26 cellular contexts compared by ENCODE assay signal in genomic region chr20:22768779-22769178, GRCh38.
DNase-seq lines count a peak whose midpoint lies in the region; ATAC-seq and TF ChIP-seq lines count a peak whose summit lies in the region.
"Had no signal": no experiment of that assay in that cellular context is flagged by ENCODE, and none has a peak within 500 bp of the region (broad histone marks: within the 10 kb centered on the region; RNA-seq: fewer than 3 reads in every experiment).

No MANE protein-coding gene starts in this region.

- H3K27ac Mint-ChIP-seq in H9 (peak overlapping the region in 2 of 3 experiments; percentile 27 to 56; a peak in 2 of 7 replicates), MCF 10A (ENCODE audit: low read depth, unreplicated experiment) (peak overlapping the region; percentile 20)
- H3K27ac Mint-ChIP-seq: CD4-positive, CD25-positive, alpha-beta regulatory T cell; effector memory CD8-positive, alpha-beta T cell; HFFc6; T-cell had no signal

- no peak for ATAC-seq in upper lobe of left lung (ENCODE audit: low FRiP score in 2 of 2)
- no peak for ATAC-seq in HG03159 (IDR thresholded peaks at IDR 0.05; ENCODE audit: unreplicated experiment)
- ATAC-seq: activated T-cell treated with anti-CD3 and anti-CD28 coated beads, Interleukin-2, amount 50 U/mL, for 4 hours; effector memory CD8-positive, alpha-beta T cell; left lobe of liver; psoas muscle; T-cell had no signal

- H3K9me3 ChIP-seq in H9 (ENCODE audit: control insufficient read depth, low read depth, low read length) = no peaks in the 10 kb centered on the region
- H3K9me3 ChIP-seq in hepatocyte (ENCODE audit: low read depth) = no peaks in the 10 kb centered on the region
- H3K9me3 ChIP-seq in upper lobe of left lung = no peaks in the 10 kb centered on the region
- H3K9me3 ChIP-seq: psoas muscle, uterus had no signal

- H3K9ac ChIP-seq in H9 (ENCODE audit: extremely low read depth, insufficient read length, low read length) = no peak overlapping the region

- no peak overlapping the region for H2BK120ac ChIP-seq in H9 (ENCODE audit: low read depth, low read length, poor library complexity, severe bottlenecking)

- no peak overlapping the region for H2BK5ac ChIP-seq in H9 (ENCODE audit: insufficient read length, low read length)

- peaks cover 3 to 5% of the 10 kb centered on the region in 2 experiments; a peak in 3 of 4 replicates for H3K4me1 Mint-ChIP-seq in H9
- peaks cover 40% of the 10 kb centered on the region for H3K4me1 Mint-ChIP-seq in MCF 10A (ENCODE audit: insufficient read depth, unreplicated experiment)
- H3K4me1 Mint-ChIP-seq: CD4-positive, CD25-positive, alpha-beta regulatory T cell; central memory CD8-positive, alpha-beta T cell; T-cell had no signal

- no peak overlapping the region for H3K14ac ChIP-seq in H9 (ENCODE audit: insufficient read depth, low read length)

- H3K9me2 ChIP-seq in hepatocyte (replicated peaks; ENCODE audit: insufficient read depth) = no peaks in the 10 kb centered on the region

- DNase-seq in H9 (no peak), MCF 10A (ENCODE audit: unreplicated experiment) (no peak), hepatocyte (ENCODE audit: low spot score) (no peak), renal cortical epithelial cell (ENCODE audit: low read depth) (peak; percentile 13), erythroblast (lab: John Stamatoyannopoulos, UW) (no peak), upper lobe of left lung (no peak), NK-92 (lab: John Stamatoyannopoulos, UW; ENCODE audit: unreplicated experiment) (no peak)
- DNase-seq: activated naive CD4-positive, alpha-beta T cell treated with Interleukin-2 at 50 U/mL for 16 hours; activated T-cell treated with anti-CD3 and anti-CD28 coated beads, Interleukin-2, amount 50 U/mL, for 4 hours; CD4-positive, CD25-positive, alpha-beta regulatory T cell; DMS 273 treated with DMSO at 0.1 percent for 48 hours; effector memory CD8-positive, alpha-beta T cell; GDM1; HFFc6; NCI-H1092 treated with DMSO at 0.1 percent for 48 hours; NCI-H1930; NCI-H226; NCI-H774; psoas muscle; stimulated activated CD4-positive, alpha-beta T cell treated with anti-CD3 and anti-CD28 coated beads, Interleukin-1b, Interleukin-23, amount 100 ng/mL, for 48 hours; T-cell; uterus had no signal

- H3K27ac ChIP-seq in H9 (ENCODE audit: insufficient read length, low read depth, low read length) (no peak overlapping the region), hepatocyte (peak overlapping the region; percentile 24), upper lobe of left lung (no peak overlapping the region)
- H3K27ac ChIP-seq: psoas muscle, uterus had no signal

- TF ChIP-seq CTCF in H9 (conservative IDR thresholded peaks at IDR 0.05) = no peak
- TF ChIP-seq CTCF in MCF 10A (IDR thresholded peaks at IDR 0.05; ENCODE audit: unreplicated experiment) = no peak
- no peak for TF ChIP-seq CTCF in hepatocyte (IDR thresholded peaks at IDR 0.05; ENCODE audit: poor library complexity)
- no peak for TF ChIP-seq CTCF in upper lobe of left lung (IDR thresholded peaks at IDR 0.05)

- no peaks in the 10 kb centered on the region for H3K79me1 ChIP-seq in H9 (ENCODE audit: insufficient read depth, low read depth, low read length, poor library complexity, severe bottlenecking)

- WGBS in H9 (ENCODE audit: extremely low coverage, insufficient read length, low lambda C conversion rate) = no CpG with 5 or more reads among the region's 3 CpGs
- 8% methylated on average over 3 of the region's 3 CpGs for WGBS in hepatocyte (ENCODE audit: low lambda C conversion rate, missing lambda C conversion rate)
- 32 to 36% methylated on average over 3 of the region's 3 CpGs for WGBS in upper lobe of left lung, 2 donors

- no peak overlapping the region for H2BK20ac ChIP-seq in H9 (ENCODE audit: low read depth, low read length, poor library complexity, severe bottlenecking)

- H2BK12ac ChIP-seq in H9 (ENCODE audit: insufficient read length, low read depth, low read length) = no peak overlapping the region

- no peaks in the 10 kb centered on the region for H3K4me1 ChIP-seq in H9 (ENCODE audit: insufficient read depth, low read length)
- H3K4me1 ChIP-seq in hepatocyte (ENCODE audit: insufficient read depth) = peaks cover 30% of the 10 kb centered on the region
- peaks cover 5 to 16% (median 7%) of the 10 kb centered on the region in 4 donors for H3K4me1 ChIP-seq in upper lobe of left lung
- H3K4me1 ChIP-seq: uterus had no signal

- no peaks in the 10 kb centered on the region for H4K20me1 ChIP-seq in H9 (ENCODE audit: control insufficient read depth, insufficient read depth, insufficient read length)
- no peaks in the 10 kb centered on the region for H4K20me1 ChIP-seq in hepatocyte (ENCODE audit: insufficient read depth, poor library complexity, severe bottlenecking)

- CTCF ChIA-PET in MCF 10A (lab: Yijun Ruan, JAX) = interaction anchor here (0.6 to 2.5 kb wide), 17 partner anchors 17 to 838 kb away, joined by 3 to 8 read pairs (median 4); no protein-coding TSS in a partner anchor

- H3K36me3 Mint-ChIP-seq in H9 (ENCODE audit: insufficient read depth in 1 of 3, low read depth in 3 of 3) (no peaks in the 10 kb centered on the region), MCF 10A (ENCODE audit: insufficient read depth, unreplicated experiment) (no peaks in the 10 kb centered on the region)
- H3K36me3 Mint-ChIP-seq: CD4-positive, CD25-positive, alpha-beta regulatory T cell; T-cell had no signal

- H4K5ac ChIP-seq in H9 (ENCODE audit: insufficient read length, low read depth, low read length) = no peak overlapping the region

- no peak overlapping the region for H2BK15ac ChIP-seq in H9 (ENCODE audit: low read depth, low read length)

- H3K4me3 ChIP-seq in hepatocyte (no peak overlapping the region), upper lobe of left lung (no peak overlapping the region)
- H3K4me3 ChIP-seq: psoas muscle, uterus had no signal

- H3T11ph ChIP-seq in H9 (ENCODE audit: low read length) = no peak overlapping the region

- H2AK5ac ChIP-seq in H9 (ENCODE audit: insufficient read length, low read length) = no peak overlapping the region

- H3K4me2 ChIP-seq in H9 (ENCODE audit: insufficient read depth, insufficient read length, low read length) (no peak overlapping the region), hepatocyte (no peak overlapping the region)

- no peak for TF ChIP-seq EP300 in upper lobe of left lung (IDR thresholded peaks at IDR 0.05)

- H3K27me3 ChIP-seq in H9 (ENCODE audit: insufficient read depth, low read length) (no peaks in the 10 kb centered on the region), hepatocyte (no peaks in the 10 kb centered on the region), upper lobe of left lung (no peaks in the 10 kb centered on the region)
- H3K27me3 ChIP-seq: uterus had no signal

- intact Hi-C loops in MCF 10A (cut with micrococcal nuclease) = no loop called here

- H2AFZ ChIP-seq in H9 (ENCODE audit: low read length) (no peak overlapping the region), hepatocyte (no peak overlapping the region)

- H4K8ac ChIP-seq in H9 (replicated peaks; ENCODE audit: insufficient read length, low read depth, low read length) = no peak overlapping the region

- POLR2A ChIA-PET in MCF 10A (lab: Yijun Ruan, JAX) = interaction anchor here (0.8 to 1.0 kb wide), 5 partner anchors 25 to 282 kb away, joined by 3 to 6 read pairs (median 3); no protein-coding TSS in a partner anchor

- H3K79me2 ChIP-seq in H9 (ENCODE audit: insufficient read depth, low read length) = no peaks in the 10 kb centered on the region; the same call in 1 of the 2 replicates
- H3K79me2 ChIP-seq in hepatocyte = no peaks in the 10 kb centered on the region

- no peak overlapping the region for H3K23ac ChIP-seq in H9 (ENCODE audit: insufficient read length, low read depth, low read length)

- TF ChIP-seq POLR2A in erythroblast (IDR thresholded peaks at IDR 0.05; ENCODE audit: low read length) (no peak), upper lobe of left lung (IDR thresholded peaks at IDR 0.05) (no peak)

- H3K9me3 Mint-ChIP-seq in H9 = no peaks in the 10 kb centered on the region
- H3K9me3 Mint-ChIP-seq in MCF 10A (ENCODE audit: unreplicated experiment) = no peaks in the 10 kb centered on the region
- H3K9me3 Mint-ChIP-seq: activated T-cell treated with anti-CD3 and anti-CD28 coated beads, Interleukin-2, amount 50 U/mL, for 4 hours had no signal

- no TSS peak for BruUV-seq in MCF 10A (replicated peaks; lab: Mats Ljungman, UMichigan)

- no peak overlapping the region for H3K18ac ChIP-seq in H9 (ENCODE audit: insufficient read length, low read depth, low read length)

- H4K91ac ChIP-seq in H9 (ENCODE audit: insufficient read length, low read depth, low read length) = no peak overlapping the region

- H3K4ac ChIP-seq in H9 (ENCODE audit: low read depth, low read length) = no peak overlapping the region

- H3K27me3 Mint-ChIP-seq in H9 (ENCODE audit: low read depth) = peaks cover 7% of the 10 kb centered on the region
- no peaks in the 10 kb centered on the region for H3K27me3 Mint-ChIP-seq in MCF 10A (ENCODE audit: insufficient read depth, unreplicated experiment)
- H3K27me3 Mint-ChIP-seq: CD4-positive, CD25-positive, alpha-beta regulatory T cell; central memory CD8-positive, alpha-beta T cell had no signal

- H3K56ac ChIP-seq in H9 (ENCODE audit: insufficient read length, low read depth, low read length) = no peak overlapping the region

- no peaks in the 10 kb centered on the region for H3K23me2 ChIP-seq in H9 (ENCODE audit: insufficient read length, low read depth, low read length, poor library complexity, severe bottlenecking)

- H3K4me3 Mint-ChIP-seq in H9 (no peak overlapping the region), MCF 10A (ENCODE audit: unreplicated experiment) (no peak overlapping the region)
- H3K4me3 Mint-ChIP-seq: activated T-cell treated with anti-CD3 and anti-CD28 coated beads, Interleukin-2, amount 50 U/mL, for 4 hours; CD4-positive, CD25-positive, alpha-beta regulatory T cell; central memory CD8-positive, alpha-beta T cell; effector memory CD8-positive, alpha-beta T cell; HFFc6; neural crest cell; T-cell had no signal

- H3K36me3 ChIP-seq in hepatocyte (replicated peaks; ENCODE audit: insufficient read depth, low read depth) (no peaks in the 10 kb centered on the region), upper lobe of left lung (no peaks in the 10 kb centered on the region)
- H3K36me3 ChIP-seq: uterus had no signal
